Comparison of ENCODE assay signal across 2 cellular contexts in genomic region chr13:72535076-72535475, GRCh38.
TF ChIP-seq lines count a peak whose summit lies in the region.

No MANE protein-coding gene starts in this region.

TF ChIP-seq in GM23338, 12 proteins besides CTCF, POLR2A, EP300 and RAD21 (continued from another document):
- TF ChIP-seq, protein P1, sequence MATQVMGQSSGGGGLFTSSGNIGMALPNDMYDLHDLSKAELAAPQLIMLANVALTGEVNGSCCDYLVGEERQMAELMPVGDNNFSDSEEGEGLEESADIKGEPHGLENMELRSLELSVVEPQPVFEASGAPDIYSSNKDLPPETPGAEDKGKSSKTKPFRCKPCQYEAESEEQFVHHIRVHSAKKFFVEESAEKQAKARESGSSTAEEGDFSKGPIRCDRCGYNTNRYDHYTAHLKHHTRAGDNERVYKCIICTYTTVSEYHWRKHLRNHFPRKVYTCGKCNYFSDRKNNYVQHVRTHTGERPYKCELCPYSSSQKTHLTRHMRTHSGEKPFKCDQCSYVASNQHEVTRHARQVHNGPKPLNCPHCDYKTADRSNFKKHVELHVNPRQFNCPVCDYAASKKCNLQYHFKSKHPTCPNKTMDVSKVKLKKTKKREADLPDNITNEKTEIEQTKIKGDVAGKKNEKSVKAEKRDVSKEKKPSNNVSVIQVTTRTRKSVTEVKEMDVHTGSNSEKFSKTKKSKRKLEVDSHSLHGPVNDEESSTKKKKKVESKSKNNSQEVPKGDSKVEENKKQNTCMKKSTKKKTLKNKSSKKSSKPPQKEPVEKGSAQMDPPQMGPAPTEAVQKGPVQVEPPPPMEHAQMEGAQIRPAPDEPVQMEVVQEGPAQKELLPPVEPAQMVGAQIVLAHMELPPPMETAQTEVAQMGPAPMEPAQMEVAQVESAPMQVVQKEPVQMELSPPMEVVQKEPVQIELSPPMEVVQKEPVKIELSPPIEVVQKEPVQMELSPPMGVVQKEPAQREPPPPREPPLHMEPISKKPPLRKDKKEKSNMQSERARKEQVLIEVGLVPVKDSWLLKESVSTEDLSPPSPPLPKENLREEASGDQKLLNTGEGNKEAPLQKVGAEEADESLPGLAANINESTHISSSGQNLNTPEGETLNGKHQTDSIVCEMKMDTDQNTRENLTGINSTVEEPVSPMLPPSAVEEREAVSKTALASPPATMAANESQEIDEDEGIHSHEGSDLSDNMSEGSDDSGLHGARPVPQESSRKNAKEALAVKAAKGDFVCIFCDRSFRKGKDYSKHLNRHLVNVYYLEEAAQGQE (IDR thresholded peaks at IDR 0.05; ENCODE audit: unreplicated experiment): no peak
- TF ChIP-seq STAT1 (IDR thresholded peaks at IDR 0.05; ENCODE audit: unreplicated experiment) (no peak), ZNF331 (CRISPR knock-in tag; IDR thresholded peaks at IDR 0.05; ENCODE audit: low read depth) (no peak), ZNF462 (CRISPR knock-in tag; IDR thresholded peaks at IDR 0.05) (no peak), EZH2 (IDR thresholded peaks at IDR 0.05; ENCODE audit: low read depth, unreplicated experiment) (no peak), EZH2phosphoT487 (IDR thresholded peaks at IDR 0.05; ENCODE audit: unreplicated experiment) (no peak), JUNB (IDR thresholded peaks at IDR 0.05; ENCODE audit: unreplicated experiment) (no peak)
- TF ChIP-seq, protein P2, sequence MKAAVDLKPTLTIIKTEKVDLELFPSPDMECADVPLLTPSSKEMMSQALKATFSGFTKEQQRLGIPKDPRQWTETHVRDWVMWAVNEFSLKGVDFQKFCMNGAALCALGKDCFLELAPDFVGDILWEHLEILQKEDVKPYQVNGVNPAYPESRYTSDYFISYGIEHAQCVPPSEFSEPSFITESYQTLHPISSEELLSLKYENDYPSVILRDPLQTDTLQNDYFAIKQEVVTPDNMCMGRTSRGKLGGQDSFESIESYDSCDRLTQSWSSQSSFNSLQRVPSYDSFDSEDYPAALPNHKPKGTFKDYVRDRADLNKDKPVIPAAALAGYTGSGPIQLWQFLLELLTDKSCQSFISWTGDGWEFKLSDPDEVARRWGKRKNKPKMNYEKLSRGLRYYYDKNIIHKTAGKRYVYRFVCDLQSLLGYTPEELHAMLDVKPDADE (IDR thresholded peaks at IDR 0.05): no peak

TF ChIP-seq in H1, 55 proteins besides CTCF, POLR2A, EP300 and RAD21 (continued from another document):
- no peak for TF ChIP-seq TCF12 (IDR thresholded peaks at IDR 0.05; ENCODE audit: low read depth, low read length)
- no peak for TF ChIP-seq EZH2 (IDR thresholded peaks at IDR 0.05; ENCODE audit: low read depth, low read length, severe bottlenecking)
- no peak for TF ChIP-seq CEBPB (IDR thresholded peaks at IDR 0.05; ENCODE audit: low read depth, low read length)
- no peak for TF ChIP-seq CHD1 (IDR thresholded peaks at IDR 0.05; ENCODE audit: low read depth, low read length)
- TF ChIP-seq NRF1 (IDR thresholded peaks at IDR 0.05; ENCODE audit: low read depth, low read length): no peak
- TF ChIP-seq, protein P3, sequence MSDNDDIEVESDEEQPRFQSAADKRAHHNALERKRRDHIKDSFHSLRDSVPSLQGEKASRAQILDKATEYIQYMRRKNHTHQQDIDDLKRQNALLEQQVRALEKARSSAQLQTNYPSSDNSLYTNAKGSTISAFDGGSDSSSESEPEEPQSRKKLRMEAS (IDR thresholded peaks at IDR 0.05): no peak
- no peak for TF ChIP-seq JUND (IDR thresholded peaks at IDR 0.05; ENCODE audit: low read length)
- no peak for TF ChIP-seq RBBP5 (IDR thresholded peaks at IDR 0.05; ENCODE audit: borderline replicate concordance, low read depth, low read length)
- TF ChIP-seq, protein P4, sequence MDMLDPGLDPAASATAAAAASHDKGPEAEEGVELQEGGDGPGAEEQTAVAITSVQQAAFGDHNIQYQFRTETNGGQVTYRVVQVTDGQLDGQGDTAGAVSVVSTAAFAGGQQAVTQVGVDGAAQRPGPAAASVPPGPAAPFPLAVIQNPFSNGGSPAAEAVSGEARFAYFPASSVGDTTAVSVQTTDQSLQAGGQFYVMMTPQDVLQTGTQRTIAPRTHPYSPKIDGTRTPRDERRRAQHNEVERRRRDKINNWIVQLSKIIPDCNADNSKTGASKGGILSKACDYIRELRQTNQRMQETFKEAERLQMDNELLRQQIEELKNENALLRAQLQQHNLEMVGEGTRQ (IDR thresholded peaks at IDR 0.05; ENCODE audit: low read length): no peak
- TF ChIP-seq FOSL1 (IDR thresholded peaks at IDR 0.05; ENCODE audit: insufficient read depth, low read depth, low read length): no peak
- TF ChIP-seq, protein P5, sequence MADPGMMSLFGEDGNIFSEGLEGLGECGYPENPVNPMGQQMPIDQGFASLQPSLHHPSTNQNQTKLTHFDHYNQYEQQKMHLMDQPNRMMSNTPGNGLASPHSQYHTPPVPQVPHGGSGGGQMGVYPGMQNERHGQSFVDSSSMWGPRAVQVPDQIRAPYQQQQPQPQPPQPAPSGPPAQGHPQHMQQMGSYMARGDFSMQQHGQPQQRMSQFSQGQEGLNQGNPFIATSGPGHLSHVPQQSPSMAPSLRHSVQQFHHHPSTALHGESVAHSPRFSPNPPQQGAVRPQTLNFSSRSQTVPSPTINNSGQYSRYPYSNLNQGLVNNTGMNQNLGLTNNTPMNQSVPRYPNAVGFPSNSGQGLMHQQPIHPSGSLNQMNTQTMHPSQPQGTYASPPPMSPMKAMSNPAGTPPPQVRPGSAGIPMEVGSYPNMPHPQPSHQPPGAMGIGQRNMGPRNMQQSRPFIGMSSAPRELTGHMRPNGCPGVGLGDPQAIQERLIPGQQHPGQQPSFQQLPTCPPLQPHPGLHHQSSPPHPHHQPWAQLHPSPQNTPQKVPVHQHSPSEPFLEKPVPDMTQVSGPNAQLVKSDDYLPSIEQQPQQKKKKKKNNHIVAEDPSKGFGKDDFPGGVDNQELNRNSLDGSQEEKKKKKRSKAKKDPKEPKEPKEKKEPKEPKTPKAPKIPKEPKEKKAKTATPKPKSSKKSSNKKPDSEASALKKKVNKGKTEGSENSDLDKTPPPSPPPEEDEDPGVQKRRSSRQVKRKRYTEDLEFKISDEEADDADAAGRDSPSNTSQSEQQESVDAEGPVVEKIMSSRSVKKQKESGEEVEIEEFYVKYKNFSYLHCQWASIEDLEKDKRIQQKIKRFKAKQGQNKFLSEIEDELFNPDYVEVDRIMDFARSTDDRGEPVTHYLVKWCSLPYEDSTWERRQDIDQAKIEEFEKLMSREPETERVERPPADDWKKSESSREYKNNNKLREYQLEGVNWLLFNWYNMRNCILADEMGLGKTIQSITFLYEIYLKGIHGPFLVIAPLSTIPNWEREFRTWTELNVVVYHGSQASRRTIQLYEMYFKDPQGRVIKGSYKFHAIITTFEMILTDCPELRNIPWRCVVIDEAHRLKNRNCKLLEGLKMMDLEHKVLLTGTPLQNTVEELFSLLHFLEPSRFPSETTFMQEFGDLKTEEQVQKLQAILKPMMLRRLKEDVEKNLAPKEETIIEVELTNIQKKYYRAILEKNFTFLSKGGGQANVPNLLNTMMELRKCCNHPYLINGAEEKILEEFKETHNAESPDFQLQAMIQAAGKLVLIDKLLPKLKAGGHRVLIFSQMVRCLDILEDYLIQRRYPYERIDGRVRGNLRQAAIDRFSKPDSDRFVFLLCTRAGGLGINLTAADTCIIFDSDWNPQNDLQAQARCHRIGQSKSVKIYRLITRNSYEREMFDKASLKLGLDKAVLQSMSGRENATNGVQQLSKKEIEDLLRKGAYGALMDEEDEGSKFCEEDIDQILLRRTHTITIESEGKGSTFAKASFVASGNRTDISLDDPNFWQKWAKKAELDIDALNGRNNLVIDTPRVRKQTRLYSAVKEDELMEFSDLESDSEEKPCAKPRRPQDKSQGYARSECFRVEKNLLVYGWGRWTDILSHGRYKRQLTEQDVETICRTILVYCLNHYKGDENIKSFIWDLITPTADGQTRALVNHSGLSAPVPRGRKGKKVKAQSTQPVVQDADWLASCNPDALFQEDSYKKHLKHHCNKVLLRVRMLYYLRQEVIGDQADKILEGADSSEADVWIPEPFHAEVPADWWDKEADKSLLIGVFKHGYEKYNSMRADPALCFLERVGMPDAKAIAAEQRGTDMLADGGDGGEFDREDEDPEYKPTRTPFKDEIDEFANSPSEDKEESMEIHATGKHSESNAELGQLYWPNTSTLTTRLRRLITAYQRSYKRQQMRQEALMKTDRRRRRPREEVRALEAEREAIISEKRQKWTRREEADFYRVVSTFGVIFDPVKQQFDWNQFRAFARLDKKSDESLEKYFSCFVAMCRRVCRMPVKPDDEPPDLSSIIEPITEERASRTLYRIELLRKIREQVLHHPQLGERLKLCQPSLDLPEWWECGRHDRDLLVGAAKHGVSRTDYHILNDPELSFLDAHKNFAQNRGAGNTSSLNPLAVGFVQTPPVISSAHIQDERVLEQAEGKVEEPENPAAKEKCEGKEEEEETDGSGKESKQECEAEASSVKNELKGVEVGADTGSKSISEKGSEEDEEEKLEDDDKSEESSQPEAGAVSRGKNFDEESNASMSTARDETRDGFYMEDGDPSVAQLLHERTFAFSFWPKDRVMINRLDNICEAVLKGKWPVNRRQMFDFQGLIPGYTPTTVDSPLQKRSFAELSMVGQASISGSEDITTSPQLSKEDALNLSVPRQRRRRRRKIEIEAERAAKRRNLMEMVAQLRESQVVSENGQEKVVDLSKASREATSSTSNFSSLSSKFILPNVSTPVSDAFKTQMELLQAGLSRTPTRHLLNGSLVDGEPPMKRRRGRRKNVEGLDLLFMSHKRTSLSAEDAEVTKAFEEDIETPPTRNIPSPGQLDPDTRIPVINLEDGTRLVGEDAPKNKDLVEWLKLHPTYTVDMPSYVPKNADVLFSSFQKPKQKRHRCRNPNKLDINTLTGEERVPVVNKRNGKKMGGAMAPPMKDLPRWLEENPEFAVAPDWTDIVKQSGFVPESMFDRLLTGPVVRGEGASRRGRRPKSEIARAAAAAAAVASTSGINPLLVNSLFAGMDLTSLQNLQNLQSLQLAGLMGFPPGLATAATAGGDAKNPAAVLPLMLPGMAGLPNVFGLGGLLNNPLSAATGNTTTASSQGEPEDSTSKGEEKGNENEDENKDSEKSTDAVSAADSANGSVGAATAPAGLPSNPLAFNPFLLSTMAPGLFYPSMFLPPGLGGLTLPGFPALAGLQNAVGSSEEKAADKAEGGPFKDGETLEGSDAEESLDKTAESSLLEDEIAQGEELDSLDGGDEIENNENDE (IDR thresholded peaks at IDR 0.05; ENCODE audit: insufficient replicate concordance, low read length): no peak
- no peak for TF ChIP-seq CHD2 (IDR thresholded peaks at IDR 0.05; ENCODE audit: low read length)
- TF ChIP-seq SUZ12 (IDR thresholded peaks at IDR 0.05; ENCODE audit: low read length): no peak
